ENCODE assay signal across 17 cellular contexts in the genomic region with DNA sequence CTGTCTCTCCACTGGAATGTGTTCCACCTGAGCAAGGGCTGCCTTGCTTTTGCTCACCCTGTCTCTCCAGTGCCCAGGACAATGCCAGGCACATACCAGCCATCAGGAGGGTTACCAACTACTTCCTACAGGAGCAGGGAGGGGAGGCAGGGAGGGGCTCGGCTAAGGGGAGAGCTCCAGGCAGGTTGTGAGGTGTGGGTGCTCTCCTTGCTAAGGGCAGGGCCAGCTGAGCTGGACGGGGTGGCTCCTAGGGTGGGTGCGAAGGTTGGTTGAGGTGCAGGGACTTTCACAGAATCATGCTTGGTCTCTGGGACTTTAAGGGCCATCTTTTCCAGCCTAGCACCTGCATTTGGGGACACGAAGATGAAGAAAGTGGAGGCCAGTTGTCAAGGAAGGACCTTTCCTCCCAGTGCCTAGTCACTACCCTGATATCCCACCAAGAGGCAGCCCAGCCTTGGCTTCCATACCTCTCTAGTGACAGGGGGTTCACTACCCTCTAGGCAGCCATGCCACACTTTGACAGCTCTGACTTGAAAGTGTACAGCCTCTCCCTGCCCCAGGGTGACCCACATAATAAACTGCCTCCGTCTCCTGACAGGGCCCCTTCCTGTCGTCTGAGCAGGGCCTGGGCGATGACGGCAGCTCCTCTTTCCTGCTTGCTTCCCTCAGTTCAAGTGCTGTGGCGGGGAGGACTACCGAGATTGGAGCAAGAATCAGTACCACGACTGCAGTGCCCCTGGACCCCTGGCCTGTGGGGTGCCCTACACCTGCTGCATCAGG. TPM values are rescaled to one million over a fixed set of nuclear protein-coding genes. Genes with fewer than 3 reads are reported as not detected.
DNase-seq lines count a peak whose midpoint lies in the region; ATAC-seq and TF ChIP-seq lines count a peak whose summit lies in the region.
"Had no signal": no experiment of that assay in that cellular context is flagged by ENCODE, and none has a peak within 500 bp of the region (broad histone marks: within the 10 kb centered on the region; RNA-seq: fewer than 3 reads in every experiment).

No MANE protein-coding gene starts in this region.

- H3K27me3 Mint-ChIP-seq in activated CD4-positive, alpha-beta T cell treated with anti-CD3 and anti-CD28 coated beads, Interleukin-2, amount 10 ng/mL, durations not matched to agents 24 days and 14 days: no peaks in the 10 kb centered on the region
- H3K27me3 Mint-ChIP-seq: activated CD4-positive, alpha-beta T cell treated with anti-CD3 and anti-CD28 coated beads, Interleukin-2, amount 10 ng/mL, durations not matched to agents 7 days and 5 days had no signal

- 80% methylated on average over 9 of the region's 11 CpGs; no CpG with 5 or more reads in 1 of the 2 donors for WGBS in transverse colon (ENCODE audit: low coverage in 1 of 2), 2 donors

- no peak overlapping the region for H3K27ac Mint-ChIP-seq in activated CD4-positive, alpha-beta T cell treated with anti-CD3 and anti-CD28 coated beads, Interleukin-2, amount 10 ng/mL, durations not matched to agents 24 days and 14 days
- H3K27ac Mint-ChIP-seq: activated T-helper 1 cell treated with anti-CD3 and anti-CD28 coated beads, Interleukin-12 subunit alpha, Interleukin-12 subunit beta, Interleukin-2, Interleukin-4 antibody, amounts not matched to agents 30 ng/mL and 10 ng/mL and 1 ng/mL, durations not matched to agents 14 hours and 24 hours and 36 hours; naive B cell had no signal

- H3K4me1 ChIP-seq in cardiac muscle cell (ENCODE audit: low read depth) (peaks cover 22% of the 10 kb centered on the region), muscle layer of colon (ENCODE audit: insufficient read depth, low read length) (peaks cover 72% of the 10 kb centered on the region), transverse colon (peaks cover 0 to 11% (median 7%) of the 10 kb centered on the region in 4 donors)
- H3K4me1 ChIP-seq: right atrium auricular region had no signal

- no peaks in the 10 kb centered on the region for H3K27me3 ChIP-seq in cardiac muscle cell
- H3K27me3 ChIP-seq in muscle layer of colon (ENCODE audit: control insufficient read depth in 1 of 2, insufficient read depth in 2 of 2, low read length in 2 of 2): no peaks in the 10 kb centered on the region
- no peaks in the 10 kb centered on the region for H3K27me3 ChIP-seq in transverse colon
- H3K27me3 ChIP-seq: right atrium auricular region, vagina had no signal

- H3K36me3 Mint-ChIP-seq in activated CD4-positive, alpha-beta T cell treated with anti-CD3 and anti-CD28 coated beads, Interleukin-2, amount 10 ng/mL, durations not matched to agents 24 days and 14 days (ENCODE audit: low read depth): no peaks in the 10 kb centered on the region
- H3K36me3 Mint-ChIP-seq: naive B cell had no signal

- H3K4me3 ChIP-seq in cardiac muscle cell (no peak overlapping the region), muscle layer of colon (ENCODE audit: low read depth in 1 of 2, low read length in 2 of 2) (no peak overlapping the region), transverse colon (no peak overlapping the region)
- H3K4me3 ChIP-seq: right atrium auricular region, vagina had no signal

- intact Hi-C loops in Right ventricle myocardium superior (cut with DNase I) (no loop called here), transverse colon (cut with DNase I; ENCODE audit: low total_unique reads) (no loop called here)
- intact Hi-C loops in activated CD4-positive, alpha-beta T cell treated with anti-CD3 and anti-CD28 coated beads, Interleukin-2, amount 10 ng/mL, durations not matched to agents 24 days and 14 days (cut with micrococcal nuclease): no loop called here

- no peak overlapping the region for H3K4me3 Mint-ChIP-seq in activated CD4-positive, alpha-beta T cell treated with anti-CD3 and anti-CD28 coated beads, Interleukin-2, amount 10 ng/mL, durations not matched to agents 24 days and 14 days
- H3K4me3 Mint-ChIP-seq: activated CD4-positive, alpha-beta T cell treated with anti-CD3 and anti-CD28 coated beads, Interleukin-2, amount 10 ng/mL, durations not matched to agents 7 days and 5 days; activated T-helper 1 cell treated with anti-CD3 and anti-CD28 coated beads, Interleukin-12 subunit alpha, Interleukin-12 subunit beta, Interleukin-2, Interleukin-4 antibody, amounts not matched to agents 30 ng/mL and 10 ng/mL and 1 ng/mL, durations not matched to agents 14 hours and 24 hours and 36 hours; naive B cell had no signal

- DNase-seq in cardiac muscle cell (ENCODE audit: low read depth in 1 of 2, low spot score in 1 of 2) (no peak), Right ventricle myocardium superior (no peak), transverse colon (no peak)
- DNase-seq in activated CD4-positive, alpha-beta T cell treated with anti-CD3 and anti-CD28 coated beads, Interleukin-2, amount 10 ng/mL, durations not matched to agents 24 days and 14 days: no peak
- DNase-seq: activated CD4-positive, alpha-beta T cell treated with anti-CD3 and anti-CD28 coated beads, Interleukin-2, amount 10 ng/mL, durations not matched to agents 7 days and 5 days; MV-4-11; naive B cell; NCI-H82; RPMI8226; stimulated activated CD4-positive, alpha-beta T cell treated with anti-CD3 and anti-CD28 coated beads, Interleukin-4, amount 100 ng/mL, for 1 hour had no signal

- H3K36me3 ChIP-seq in cardiac muscle cell (peaks cover 25% of the 10 kb centered on the region), muscle layer of colon (ENCODE audit: insufficient read depth, low read length) (peaks cover 20% of the 10 kb centered on the region), transverse colon (no peaks in the 10 kb centered on the region)
- H3K36me3 ChIP-seq: right atrium auricular region, vagina had no signal

- H3K9ac ChIP-seq in muscle layer of colon (ENCODE audit: low read length): peak overlapping the region; percentile 24

- TF ChIP-seq POLR2A in transverse colon (IDR thresholded peaks at IDR 0.05): no peak

- ATAC-seq in Right ventricle myocardium superior (ENCODE audit: poor library complexity) (no peak), HG03196 (IDR thresholded peaks at IDR 0.05; ENCODE audit: unreplicated experiment) (no peak), HG02870 (IDR thresholded peaks at IDR 0.05; ENCODE audit: unreplicated experiment) (no peak)

- in situ Hi-C loops in transverse colon (cut with MboI; ENCODE audit: low pct_ligation_motif_present in 1 of 4, low pct_unique_long_range_greater_than_20kb in 1 of 4, low sequenced_read_pairs in 3 of 4): no loop called here

- peaks cover 3% of the 10 kb centered on the region for H3K4me1 Mint-ChIP-seq in activated CD4-positive, alpha-beta T cell treated with anti-CD3 and anti-CD28 coated beads, Interleukin-2, amount 10 ng/mL, durations not matched to agents 24 days and 14 days
- H3K4me1 Mint-ChIP-seq: naive B cell had no signal

- no peaks in the 10 kb centered on the region for H3K9me3 Mint-ChIP-seq in activated CD4-positive, alpha-beta T cell treated with anti-CD3 and anti-CD28 coated beads, Interleukin-2, amount 10 ng/mL, durations not matched to agents 24 days and 14 days
- H3K9me3 Mint-ChIP-seq: activated CD4-positive, alpha-beta T cell treated with anti-CD3 and anti-CD28 coated beads, Interleukin-2, amount 10 ng/mL, durations not matched to agents 7 days and 5 days; activated T-helper 1 cell treated with anti-CD3 and anti-CD28 coated beads, Interleukin-12 subunit alpha, Interleukin-12 subunit beta, Interleukin-2, Interleukin-4 antibody, amounts not matched to agents 30 ng/mL and 10 ng/mL and 1 ng/mL, durations not matched to agents 14 hours and 24 hours and 36 hours; naive B cell had no signal

- H3K27ac ChIP-seq in cardiac muscle cell (peak overlapping the region; percentile 14), cingulate gyrus (ENCODE audit: low read depth, low read length) (peak overlapping the region; percentile 80), muscle layer of colon (ENCODE audit: low read depth, low read length) (peak overlapping the region; percentile 57), transverse colon (peak overlapping the region; percentile 31 to 79 (median 75))
- H3K27ac ChIP-seq: right atrium auricular region, vagina had no signal

- TF ChIP-seq EP300 in transverse colon (IDR thresholded peaks at IDR 0.05; ENCODE audit: low read depth): no peak

- H3K9me3 ChIP-seq in cardiac muscle cell (ENCODE audit: low read depth) (no peaks in the 10 kb centered on the region), muscle layer of colon (ENCODE audit: low read length) (no peaks in the 10 kb centered on the region), transverse colon (no peaks in the 10 kb centered on the region)
- H3K9me3 ChIP-seq: right atrium auricular region, vagina had no signal

- TF ChIP-seq CTCF in cardiac muscle cell (IDR thresholded peaks at IDR 0.05; ENCODE audit: low read depth, low read length) (no peak), transverse colon (IDR thresholded peaks at IDR 0.05) (no peak)

RNA-seq across cellular contexts. Expression of a gene that starts 46.5 kb away (rescaled TPM):
- total RNA-seq in cardiac muscle cell: 179 and 289 TPM in 2 replicates
- polyA plus RNA-seq in cardiac muscle cell: 252 and 541 TPM in 2 replicates
- 9.5 TPM for total RNA-seq in Right ventricle myocardium superior
- 100 to 1,000 TPM in 3 of 4 donors, 10 to 100 TPM in 1; 97.7 to 152 (median 148) TPM for total RNA-seq in transverse colon
- total RNA-seq in activated CD4-positive, alpha-beta T cell treated with anti-CD3 and anti-CD28 coated beads, Interleukin-2, amount 10 ng/mL, durations not matched to agents 24 days and 14 days: 1.6 and 1.9 TPM in 2 replicates

Comparison
In these comparisons a context has a peak if more than half of its experiments do, and no peak if none do; other contexts are left out.
1. H3K27ac ChIP-seq: peak in every context shown above with its lines; median percentile 80 in cingulate gyrus; 75 in transverse colon; 57 in muscle layer of colon; 14 in cardiac muscle cell.